ENCODE assay signal across 9 cellular contexts in genomic region chr15:20341901-20342605, GRCh38.
DNase-seq lines count a peak whose midpoint lies in the region; ATAC-seq, FAIRE-seq and TF ChIP-seq lines count a peak whose summit lies in the region.
"Had no signal": no experiment of that assay in that cellular context is flagged by ENCODE, and none has a peak within 500 bp of the region (broad histone marks: within the 10 kb centered on the region; RNA-seq: fewer than 3 reads in every experiment).

No MANE protein-coding gene starts in this region.

- TF ChIP-seq CTCF in thyroid gland (IDR thresholded peaks at IDR 0.05) = no peak

- 56 to 62% methylated on average over 5 of the region's 5 CpGs for WGBS in thyroid gland, 2 donors

- no peak for ATAC-seq in HG02623 (IDR thresholded peaks at IDR 0.05; ENCODE audit: unreplicated experiment)

- DNase-seq in MG63 (peak; percentile 52), iPS-NIHi11 (ENCODE audit: low spot score) (peak; percentile 25), thyroid gland (peak; percentile 23 to 27), NCI-H146 treated with DMSO at 0.1 percent for 48 hours (lab: John Stamatoyannopoulos, UW; ENCODE audit: unreplicated experiment) (no peak), RCC 7860 (ENCODE audit: low spot score) (no peak)
- DNase-seq in activated effector memory CD4-positive, alpha-beta T cell treated with anti-CD3 and anti-CD28 coated beads, Interleukin-2, amount 50 U/mL, for 16 hours = peak; percentile 82
- DNase-seq: NCI-H345; stimulated activated naive CD4-positive, alpha-beta T cell treated with Interleukin-2 at 50 U/mL for 16 hours had no signal

- no peak overlapping the region for H3K27ac ChIP-seq in thyroid gland

- H3K36me3 ChIP-seq in MG63 (no peaks in the 10 kb centered on the region), thyroid gland (no peaks in the 10 kb centered on the region)

- no peak for FAIRE-seq in RCC 7860 (lab: Jason Lieb, UNC)

- H3K27me3 ChIP-seq in MG63 = no peaks in the 10 kb centered on the region
- H3K27me3 ChIP-seq in thyroid gland = no peaks in the 10 kb centered on the region

- intact Hi-C loops in thyroid gland (cut with DNase I) = no loop called here

- H3K4me1 ChIP-seq in thyroid gland = no peaks in the 10 kb centered on the region

- no peak overlapping the region for H3K4me3 ChIP-seq in MG63
- H3K4me3 ChIP-seq in thyroid gland (replicated peaks in 1 of 3) = no peak overlapping the region

- peaks cover 37% of the 10 kb centered on the region for H3K9me3 ChIP-seq in MG63
- H3K9me3 ChIP-seq in thyroid gland = no peaks in the 10 kb centered on the region

- no peak for TF ChIP-seq POLR2A in thyroid gland (IDR thresholded peaks at IDR 0.05)

Comparison
In these comparisons a context has a peak if more than half of its experiments do, and no peak if none do; other contexts are left out.
1. DNase-seq: peak in MG63 (single experiment), activated effector memory CD4-positive, alpha-beta T cell treated with anti-CD3 and anti-CD28 coated beads, Interleukin-2, amount 50 U/mL, for 16 hours (single experiment), iPS-NIHi11 (single experiment) and thyroid gland (2 of 2); none in NCI-H146 treated with DMSO at 0.1 percent for 48 hours (single experiment) and RCC 7860 (single experiment).